1 cellular context compared by ENCODE assay signal in genomic region chr9:109997682-109998081, GRCh38.
TF ChIP-seq lines count a peak whose summit lies in the region.

No MANE protein-coding gene starts in this region.

TF ChIP-seq in HepG2, 621 proteins besides CTCF, POLR2A, EP300 and RAD21 (continued from another document):
- TF ChIP-seq ZNF766 (CRISPR knock-in tag; IDR thresholded peaks at IDR 0.05; ENCODE audit: borderline replicate concordance) (no peak), ZBTB42 (CRISPR knock-in tag; IDR thresholded peaks at IDR 0.05) (no peak), KDM3A (CRISPR knock-in tag; IDR thresholded peaks at IDR 0.05; ENCODE audit: low read depth) (no peak), SP1 (IDR thresholded peaks at IDR 0.05) (no peak), SP1 (CRISPR knock-in tag; IDR thresholded peaks at IDR 0.05) (no peak), IRX3 (CRISPR knock-in tag; IDR thresholded peaks at IDR 0.05; ENCODE audit: borderline replicate concordance, low read depth) (no peak), ZNF619 (CRISPR knock-in tag; IDR thresholded peaks at IDR 0.05) (no peak)
